In genomic region chr2:227474406-227474805, GRCh38 we compare ENCODE assay signal across 14 cellular contexts. TPM values are rescaled to one million over a fixed set of nuclear protein-coding genes. Genes with fewer than 3 reads are reported as not detected.
DNase-seq lines count a peak whose midpoint lies in the region; ATAC-seq, FAIRE-seq and TF ChIP-seq lines count a peak whose summit lies in the region.
"Had no signal": no experiment of that assay in that cellular context is flagged by ENCODE, and none has a peak within 500 bp of the region (broad histone marks: within the 10 kb centered on the region; RNA-seq: fewer than 3 reads in every experiment).

No MANE protein-coding gene starts in this region.

- H3K9me3 ChIP-seq in AG04450 (ENCODE audit: control insufficient read depth, insufficient read depth, low read length) (no peaks in the 10 kb centered on the region), mucosa of descending colon (no peaks in the 10 kb centered on the region)
- H3K9me3 ChIP-seq: testis had no signal

- H3K27me3 Mint-ChIP-seq in activated naive CD8-positive, alpha-beta T cell treated with anti-CD3 and anti-CD28 coated beads, Interleukin-2, amount 10 ng/mL, durations not matched to agents 7 days and 5 days: no peaks in the 10 kb centered on the region
- H3K27me3 Mint-ChIP-seq: activated CD8-positive, alpha-beta memory T cell treated with anti-CD3 and anti-CD28 coated beads, Interleukin-2, amount 10 ng/mL, durations not matched to agents 7 days and 5 days had no signal

- H3K4me3 Mint-ChIP-seq in activated naive CD8-positive, alpha-beta T cell treated with anti-CD3 and anti-CD28 coated beads, Interleukin-2, amount 10 ng/mL, durations not matched to agents 7 days and 5 days: peak overlapping the region; percentile 85

- H3K27ac ChIP-seq in AG04450 (ENCODE audit: low read depth, low read length): no peak overlapping the region
- no peak overlapping the region for H3K27ac ChIP-seq in brain microvascular endothelial cell
- H3K27ac ChIP-seq: testis had no signal

- H3K4me1 Mint-ChIP-seq in activated naive CD8-positive, alpha-beta T cell treated with anti-CD3 and anti-CD28 coated beads, Interleukin-2, amount 10 ng/mL, durations not matched to agents 7 days and 5 days: peaks cover 34% of the 10 kb centered on the region

- H3K27ac Mint-ChIP-seq in activated naive CD8-positive, alpha-beta T cell treated with anti-CD3 and anti-CD28 coated beads, Interleukin-2, amount 10 ng/mL, durations not matched to agents 7 days and 5 days: no peak overlapping the region
- H3K27ac Mint-ChIP-seq: activated CD8-positive, alpha-beta memory T cell treated with anti-CD3 and anti-CD28 coated beads, Interleukin-2, amount 10 ng/mL, durations not matched to agents 7 days and 5 days had no signal

- intact Hi-C loops in mucosa of descending colon (cut with DNase I, micrococcal nuclease): no loop called here

- H3K4me3 ChIP-seq in AG04450 (ENCODE audit: low read depth, low read length): peak overlapping the region; percentile 3; the same call in 1 of the 2 replicates
- H3K4me3 ChIP-seq in mucosa of descending colon: no peak overlapping the region
- H3K4me3 ChIP-seq in brain microvascular endothelial cell (ENCODE audit: low read depth, low read length): no peak overlapping the region

- in situ Hi-C loops in brain microvascular endothelial cell (cut with HindIII; ENCODE audit: low pct_ligation_motif_present, low sequenced_read_pairs): no loop called here

- no peak for ATAC-seq in activated naive CD8-positive, alpha-beta T cell treated with anti-CD3 and anti-CD28 coated beads, Interleukin-2, amount 10 ng/mL, durations not matched to agents 7 days and 5 days (ENCODE audit: low read depth)
- peak; percentile 5 for ATAC-seq in mucosa of descending colon
- ATAC-seq in GM21447 (IDR thresholded peaks at IDR 0.05; ENCODE audit: unreplicated experiment): no peak
- ATAC-seq: activated CD8-positive, alpha-beta memory T cell treated with anti-CD3 and anti-CD28 coated beads, Interleukin-2, amount 10 ng/mL, durations not matched to agents 7 days and 5 days had no signal

- peak; percentile 27 for FAIRE-seq in GM12892 (lab: Jason Lieb, UNC)

- TF ChIP-seq CTCF in AG04450 (IDR thresholded peaks at IDR 0.05; ENCODE audit: low read depth, low read length): no peak
- no peak for TF ChIP-seq CTCF in mucosa of descending colon (IDR thresholded peaks at IDR 0.05)
- TF ChIP-seq CTCF in brain microvascular endothelial cell (IDR thresholded peaks at IDR 0.05; ENCODE audit: low read depth, low read length, missing control alignments): no peak

- CTCF ChIA-PET in AG04450 (lab: Charles Lee): interaction anchor here (1.5 to 5.0 kb wide), 2 partner anchors 23 to 68 kb away, joined by 4 to 19 read pairs; no protein-coding TSS in a partner anchor

- H3K27me3 ChIP-seq in AG04450 (ENCODE audit: control insufficient read depth, insufficient read depth, low read length) (no peaks in the 10 kb centered on the region), brain microvascular endothelial cell (replicated peaks) (no peaks in the 10 kb centered on the region)
- H3K27me3 ChIP-seq: testis had no signal

- H3K4me1 ChIP-seq in mucosa of descending colon (ENCODE audit: low read depth): peaks cover 15% of the 10 kb centered on the region

- no peaks in the 10 kb centered on the region for H3K36me3 Mint-ChIP-seq in activated naive CD8-positive, alpha-beta T cell treated with anti-CD3 and anti-CD28 coated beads, Interleukin-2, amount 10 ng/mL, durations not matched to agents 7 days and 5 days
- H3K36me3 Mint-ChIP-seq: activated CD8-positive, alpha-beta memory T cell treated with anti-CD3 and anti-CD28 coated beads, Interleukin-2, amount 10 ng/mL, durations not matched to agents 7 days and 5 days had no signal

- POLR2A ChIA-PET in AG04450 (lab: Yijun Ruan, JAX): no interaction called here
- POLR2A ChIA-PET in activated naive CD8-positive, alpha-beta T cell treated with anti-CD3 and anti-CD28 coated beads, Interleukin-2, amount 10 ng/mL, durations not matched to agents 7 days and 5 days (lab: Charles Lee): interaction anchor here (1.8 kb wide), 1 partner anchor 10 kb away, joined by 11 read pairs; no protein-coding TSS in a partner anchor

- TF ChIP-seq POLR2A in GM12892 (IDR thresholded peaks at IDR 0.05; ENCODE audit: low read depth, low read length): no peak

- H3K36me3 ChIP-seq in mucosa of descending colon (ENCODE audit: low read depth): no peaks in the 10 kb centered on the region
- no peaks in the 10 kb centered on the region for H3K36me3 ChIP-seq in brain microvascular endothelial cell (replicated peaks)

- DNase-seq in AG04450 (ENCODE audit: low read depth, low spot score) (no peak), GM12892 (ENCODE audit: insufficient read length) (no peak), mucosa of descending colon (no peak), brain microvascular endothelial cell (no peak), NCI-H2107 (lab: John Stamatoyannopoulos, UW) (no peak), nucleus accumbens (lab: John Stamatoyannopoulos, UW) (no peak)
- no peak for DNase-seq in activated naive CD8-positive, alpha-beta T cell treated with anti-CD3 and anti-CD28 coated beads, Interleukin-2, amount 10 ng/mL, durations not matched to agents 7 days and 5 days
- DNase-seq: activated CD8-positive, alpha-beta memory T cell treated with anti-CD3 and anti-CD28 coated beads, Interleukin-2, amount 10 ng/mL, durations not matched to agents 7 days and 5 days; DMS153; effector memory CD4-positive, alpha-beta T cell; kidney glomerular epithelial cell; stimulated activated CD4-positive, alpha-beta T cell treated with anti-CD3 and anti-CD28 coated beads, Interleukin-12 subunit alpha, Interleukin-12 subunit beta, amount 100 ng/mL, for 4 hours; testis had no signal

- no peaks in the 10 kb centered on the region for H3K9me3 Mint-ChIP-seq in activated naive CD8-positive, alpha-beta T cell treated with anti-CD3 and anti-CD28 coated beads, Interleukin-2, amount 10 ng/mL, durations not matched to agents 7 days and 5 days

RNA-seq across cellular contexts. Expression of gene AGFG1, which starts 2.5 kb away (rescaled TPM):
- 124 and 139 TPM in 2 replicates for polyA plus RNA-seq in AG04450 (2011; rRNA removed)
- 220 and 223 TPM in 2 replicates for polyA minus RNA-seq in AG04450 (2011; rRNA and poly(A)+ RNA removed)
- polyA plus RNA-seq in GM12892 (2012; ENCODE audit: missing spikeins): 68.9 TPM
- total RNA-seq in activated naive CD8-positive, alpha-beta T cell treated with anti-CD3 and anti-CD28 coated beads, Interleukin-2, amount 10 ng/mL, durations not matched to agents 7 days and 5 days: 10 to 100 TPM; 57.9 to 59.2 TPM
- total RNA-seq in mucosa of descending colon: 10 to 100 TPM; 69.2 to 76.3 (median 73.0) TPM
